22 cellular contexts compared by ENCODE assay signal in genomic region chr7:34275629-34276028, GRCh38.
"Had no signal": no experiment of that assay in that cellular context is flagged by ENCODE, and none has a peak within 500 bp of the region (broad histone marks: within the 10 kb centered on the region; RNA-seq: fewer than 3 reads in every experiment).

No MANE protein-coding gene starts in this region.

- ATAC-seq: naive thymus-derived CD4-positive, alpha-beta T cell; right cardiac atrium; stimulated activated memory B cell treated with anti-CD40 and anti-IgM and Interleukin-4, amounts not matched to agents 10 μg/mL and 1 μg/mL and 100 μg/mL, for 72 hours; stimulated activated naive CD8-positive, alpha-beta T cell treated with anti-CD3 and anti-CD28 coated beads, Interleukin-15, Interleukin-2, amounts not matched to agents 100 U/mL and 50 U/mL, for 24 hours had no signal

- DNase-seq: effector CD8-positive, alpha-beta T cell; endodermal cell; foreskin melanocyte; hypothalamus; immature natural killer cell; islet precursor cell; kidney glomerular epithelial cell; mesenchymal stem cell; midbrain; naive thymus-derived CD4-positive, alpha-beta T cell; right cardiac atrium; sigmoid colon; stimulated activated CD4-positive, alpha-beta T cell treated with anti-CD3 and anti-CD28 coated beads, Interleukin-2, amount 100 ng/mL, for 24 hours; stimulated activated CD4-positive, alpha-beta T cell treated with anti-CD3 and anti-CD28 coated beads, Interleukin-4, amount 100 ng/mL, for 24 hours; stimulated activated naive CD8-positive, alpha-beta T cell treated with anti-CD3 and anti-CD28 coated beads, Interleukin-15, Interleukin-2, amounts not matched to agents 100 U/mL and 50 U/mL, for 24 hours; substantia nigra; testis; tibial artery had no signal

- H3K4me1 ChIP-seq: esophagus muscularis mucosa, parathyroid adenoma, sigmoid colon, testis, tibial artery had no signal

- H3K4me2 ChIP-seq: neural progenitor cell had no signal

- H2AFZ ChIP-seq: neural progenitor cell, parathyroid adenoma had no signal

- H3K27me3 ChIP-seq: esophagus muscularis mucosa, neural progenitor cell, sigmoid colon, testis, tibial artery had no signal

- H3K27ac ChIP-seq: esophagus muscularis mucosa, neural progenitor cell, parathyroid adenoma, sigmoid colon, testis, tibial artery had no signal

- H3K9me3 ChIP-seq: esophagus muscularis mucosa, sigmoid colon, testis, tibial artery had no signal

- H3K36me3 ChIP-seq: esophagus muscularis mucosa, neural progenitor cell, sigmoid colon, tibial artery had no signal

- H3K79me2 ChIP-seq: parathyroid adenoma had no signal

- H3K4me3 ChIP-seq: esophagus muscularis mucosa, neural progenitor cell, sigmoid colon, testis, tibial artery had no signal

- H3K9ac ChIP-seq: neural progenitor cell, parathyroid adenoma had no signal
